ENCODE assay signal across 1 cellular context in the genomic region with DNA sequence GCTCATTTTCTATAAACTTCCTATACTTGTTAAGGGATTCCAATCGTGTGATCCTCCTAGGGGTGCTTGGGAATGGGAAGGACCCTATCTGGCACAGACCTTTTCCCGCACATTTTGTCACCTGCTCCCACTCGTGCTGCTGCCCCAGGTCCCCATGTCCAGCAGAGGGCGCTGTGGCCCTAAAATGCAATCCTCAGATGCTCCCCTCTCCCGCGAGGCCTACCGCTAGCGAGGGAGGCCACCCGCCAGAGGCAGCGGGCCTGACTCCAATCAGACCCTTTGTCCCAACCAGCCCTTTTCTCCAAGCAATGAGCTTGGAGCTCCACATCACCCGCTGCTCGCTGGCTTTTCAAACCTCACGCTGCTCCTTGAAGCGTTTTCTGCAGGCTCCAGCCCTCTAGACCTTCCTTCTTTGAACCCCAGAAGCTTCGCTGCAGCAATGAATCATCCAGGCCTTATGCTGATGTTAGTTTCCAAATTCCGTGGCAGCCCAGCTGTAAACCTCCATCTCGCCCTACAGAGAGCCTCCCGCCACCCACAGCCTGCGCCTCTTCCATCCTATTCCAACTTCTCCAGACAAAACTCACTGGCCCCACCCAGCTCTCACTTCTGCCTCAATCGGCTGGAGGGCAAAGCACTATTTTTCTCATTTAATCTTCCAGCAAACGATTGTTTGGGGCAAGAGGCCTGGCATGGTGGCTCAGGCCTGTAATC.
TF ChIP-seq lines count a peak whose summit lies in the region.

No MANE protein-coding gene starts in this region.

TF ChIP-seq in HEK293, 187 proteins besides CTCF, POLR2A, EP300 and RAD21 (continued from another document and continues in another):
- TF ChIP-seq, protein P1, sequence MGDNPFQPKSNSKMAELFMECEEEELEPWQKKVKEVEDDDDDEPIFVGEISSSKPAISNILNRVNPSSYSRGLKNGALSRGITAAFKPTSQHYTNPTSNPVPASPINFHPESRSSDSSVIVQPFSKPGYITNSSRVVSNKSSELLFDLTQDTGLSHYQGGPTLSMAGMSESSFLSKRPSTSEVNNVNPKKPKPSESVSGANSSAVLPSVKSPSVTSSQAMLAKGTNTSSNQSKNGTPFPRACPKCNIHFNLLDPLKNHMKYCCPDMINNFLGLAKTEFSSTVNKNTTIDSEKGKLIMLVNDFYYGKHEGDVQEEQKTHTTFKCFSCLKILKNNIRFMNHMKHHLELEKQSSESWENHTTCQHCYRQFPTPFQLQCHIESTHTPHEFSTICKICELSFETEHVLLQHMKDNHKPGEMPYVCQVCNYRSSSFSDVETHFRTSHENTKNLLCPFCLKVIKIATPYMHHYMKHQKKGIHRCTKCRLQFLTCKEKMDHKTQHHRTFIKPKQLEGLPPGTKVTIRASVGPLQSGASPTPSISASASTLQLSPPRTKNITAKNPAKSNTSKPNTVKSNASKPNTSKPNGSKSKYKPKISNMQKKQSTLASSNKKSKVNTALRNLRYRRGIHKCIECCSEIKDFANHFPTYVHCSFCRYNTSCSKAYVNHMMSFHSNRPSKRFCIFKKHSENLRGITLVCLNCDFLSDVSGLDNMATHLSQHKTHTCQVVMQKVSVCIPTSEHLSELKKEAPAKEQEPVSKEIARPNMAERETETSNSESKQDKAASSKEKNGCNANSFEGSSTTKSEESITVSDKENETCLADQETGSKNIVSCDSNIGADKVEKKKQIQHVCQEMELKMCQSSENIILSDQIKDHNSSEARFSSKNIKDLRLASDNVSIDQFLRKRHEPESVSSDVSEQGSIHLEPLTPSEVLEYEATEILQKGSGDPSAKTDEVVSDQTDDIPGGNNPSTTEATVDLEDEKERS (tag by site-specific recombination; IDR thresholded peaks at IDR 0.05): no peak
- no peak for TF ChIP-seq SALL2 (tag by site-specific recombination; IDR thresholded peaks at IDR 0.05; ENCODE audit: borderline replicate concordance)
- TF ChIP-seq ZFP41 (tag by site-specific recombination; IDR thresholded peaks at IDR 0.05; ENCODE audit: borderline replicate concordance): no peak
- no peak for TF ChIP-seq ZNF521 (tag by site-specific recombination; IDR thresholded peaks at IDR 0.05)
- peak; percentile 45 for TF ChIP-seq ZIC2 (tag by site-specific recombination; IDR thresholded peaks at IDR 0.05)
- peak; percentile 47 for TF ChIP-seq ZFHX2 (tag by site-specific recombination; conservative IDR thresholded peaks at IDR 0.05)
- no peak for TF ChIP-seq KLF1 (tag by site-specific recombination; IDR thresholded peaks at IDR 0.05)
- TF ChIP-seq BCL11A (tag by site-specific recombination; IDR thresholded peaks at IDR 0.05; ENCODE audit: low read depth): no peak
- no peak for TF ChIP-seq ZNF701 (tag by site-specific recombination; IDR thresholded peaks at IDR 0.05)
- TF ChIP-seq ZSCAN16 (tag by site-specific recombination; IDR thresholded peaks at IDR 0.05): no peak
- TF ChIP-seq ZNF664 (tag by site-specific recombination; IDR thresholded peaks at IDR 0.05): no peak
- TF ChIP-seq ZNF830 (tag by site-specific recombination; IDR thresholded peaks at IDR 0.05; ENCODE audit: low read depth): no peak
- TF ChIP-seq, protein P2, sequence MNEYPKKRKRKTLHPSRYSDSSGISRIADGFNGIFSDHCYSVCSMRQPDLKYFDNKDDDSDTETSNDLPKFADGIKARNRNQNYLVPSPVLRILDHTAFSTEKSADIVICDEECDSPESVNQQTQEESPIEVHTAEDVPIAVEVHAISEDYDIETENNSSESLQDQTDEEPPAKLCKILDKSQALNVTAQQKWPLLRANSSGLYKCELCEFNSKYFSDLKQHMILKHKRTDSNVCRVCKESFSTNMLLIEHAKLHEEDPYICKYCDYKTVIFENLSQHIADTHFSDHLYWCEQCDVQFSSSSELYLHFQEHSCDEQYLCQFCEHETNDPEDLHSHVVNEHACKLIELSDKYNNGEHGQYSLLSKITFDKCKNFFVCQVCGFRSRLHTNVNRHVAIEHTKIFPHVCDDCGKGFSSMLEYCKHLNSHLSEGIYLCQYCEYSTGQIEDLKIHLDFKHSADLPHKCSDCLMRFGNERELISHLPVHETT (tag by site-specific recombination; IDR thresholded peaks at IDR 0.05): peak; percentile 13; the same call in 1 of the 2 replicates
- TF ChIP-seq ZNF544 (tag by site-specific recombination; IDR thresholded peaks at IDR 0.05): no peak
- TF ChIP-seq ZNF776 (tag by site-specific recombination; IDR thresholded peaks at IDR 0.05; ENCODE audit: borderline replicate concordance): no peak
- TF ChIP-seq, protein P3, sequence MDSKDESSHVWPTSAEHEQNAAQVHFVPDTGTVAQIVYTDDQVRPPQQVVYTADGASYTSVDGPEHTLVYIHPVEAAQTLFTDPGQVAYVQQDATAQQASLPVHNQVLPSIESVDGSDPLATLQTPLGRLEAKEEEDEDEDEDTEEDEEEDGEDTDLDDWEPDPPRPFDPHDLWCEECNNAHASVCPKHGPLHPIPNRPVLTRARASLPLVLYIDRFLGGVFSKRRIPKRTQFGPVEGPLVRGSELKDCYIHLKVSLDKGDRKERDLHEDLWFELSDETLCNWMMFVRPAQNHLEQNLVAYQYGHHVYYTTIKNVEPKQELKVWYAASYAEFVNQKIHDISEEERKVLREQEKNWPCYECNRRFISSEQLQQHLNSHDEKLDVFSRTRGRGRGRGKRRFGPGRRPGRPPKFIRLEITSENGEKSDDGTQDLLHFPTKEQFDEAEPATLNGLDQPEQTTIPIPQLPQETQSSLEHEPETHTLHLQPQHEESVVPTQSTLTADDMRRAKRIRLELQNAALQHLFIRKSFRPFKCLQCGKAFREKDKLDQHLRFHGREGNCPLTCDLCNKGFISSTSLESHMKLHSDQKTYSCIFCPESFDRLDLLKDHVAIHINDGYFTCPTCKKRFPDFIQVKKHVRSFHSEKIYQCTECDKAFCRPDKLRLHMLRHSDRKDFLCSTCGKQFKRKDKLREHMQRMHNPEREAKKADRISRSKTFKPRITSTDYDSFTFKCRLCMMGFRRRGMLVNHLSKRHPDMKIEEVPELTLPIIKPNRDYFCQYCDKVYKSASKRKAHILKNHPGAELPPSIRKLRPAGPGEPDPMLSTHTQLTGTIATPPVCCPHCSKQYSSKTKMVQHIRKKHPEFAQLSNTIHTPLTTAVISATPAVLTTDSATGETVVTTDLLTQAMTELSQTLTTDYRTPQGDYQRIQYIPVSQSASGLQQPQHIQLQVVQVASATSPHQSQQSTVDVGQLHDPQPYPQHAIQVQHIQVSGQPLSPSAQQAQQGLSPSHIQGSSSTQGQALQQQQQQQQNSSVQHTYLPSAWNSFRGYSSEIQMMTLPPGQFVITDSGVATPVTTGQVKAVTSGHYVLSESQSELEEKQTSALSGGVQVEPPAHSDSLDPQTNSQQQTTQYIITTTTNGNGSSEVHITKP (tag by site-specific recombination; IDR thresholded peaks at IDR 0.05): peak; percentile 41; the same call in 1 of the 2 replicates
- TF ChIP-seq, protein P4, sequence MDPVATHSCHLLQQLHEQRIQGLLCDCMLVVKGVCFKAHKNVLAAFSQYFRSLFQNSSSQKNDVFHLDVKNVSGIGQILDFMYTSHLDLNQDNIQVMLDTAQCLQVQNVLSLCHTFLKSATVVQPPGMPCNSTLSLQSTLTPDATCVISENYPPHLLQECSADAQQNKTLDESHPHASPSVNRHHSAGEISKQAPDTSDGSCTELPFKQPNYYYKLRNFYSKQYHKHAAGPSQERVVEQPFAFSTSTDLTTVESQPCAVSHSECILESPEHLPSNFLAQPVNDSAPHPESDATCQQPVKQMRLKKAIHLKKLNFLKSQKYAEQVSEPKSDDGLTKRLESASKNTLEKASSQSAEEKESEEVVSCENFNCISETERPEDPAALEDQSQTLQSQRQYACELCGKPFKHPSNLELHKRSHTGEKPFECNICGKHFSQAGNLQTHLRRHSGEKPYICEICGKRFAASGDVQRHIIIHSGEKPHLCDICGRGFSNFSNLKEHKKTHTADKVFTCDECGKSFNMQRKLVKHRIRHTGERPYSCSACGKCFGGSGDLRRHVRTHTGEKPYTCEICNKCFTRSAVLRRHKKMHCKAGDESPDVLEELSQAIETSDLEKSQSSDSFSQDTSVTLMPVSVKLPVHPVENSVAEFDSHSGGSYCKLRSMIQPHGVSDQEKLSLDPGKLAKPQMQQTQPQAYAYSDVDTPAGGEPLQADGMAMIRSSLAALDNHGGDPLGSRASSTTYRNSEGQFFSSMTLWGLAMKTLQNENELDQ (tag by site-specific recombination; IDR thresholded peaks at IDR 0.05; ENCODE audit: low read depth): no peak
- no peak for TF ChIP-seq ZNF510 (tag by site-specific recombination; IDR thresholded peaks at IDR 0.05; ENCODE audit: insufficient replicate concordance)
- no peak for TF ChIP-seq ZNF423 (tag by site-specific recombination; IDR thresholded peaks at IDR 0.05)
- TF ChIP-seq, protein P5, sequence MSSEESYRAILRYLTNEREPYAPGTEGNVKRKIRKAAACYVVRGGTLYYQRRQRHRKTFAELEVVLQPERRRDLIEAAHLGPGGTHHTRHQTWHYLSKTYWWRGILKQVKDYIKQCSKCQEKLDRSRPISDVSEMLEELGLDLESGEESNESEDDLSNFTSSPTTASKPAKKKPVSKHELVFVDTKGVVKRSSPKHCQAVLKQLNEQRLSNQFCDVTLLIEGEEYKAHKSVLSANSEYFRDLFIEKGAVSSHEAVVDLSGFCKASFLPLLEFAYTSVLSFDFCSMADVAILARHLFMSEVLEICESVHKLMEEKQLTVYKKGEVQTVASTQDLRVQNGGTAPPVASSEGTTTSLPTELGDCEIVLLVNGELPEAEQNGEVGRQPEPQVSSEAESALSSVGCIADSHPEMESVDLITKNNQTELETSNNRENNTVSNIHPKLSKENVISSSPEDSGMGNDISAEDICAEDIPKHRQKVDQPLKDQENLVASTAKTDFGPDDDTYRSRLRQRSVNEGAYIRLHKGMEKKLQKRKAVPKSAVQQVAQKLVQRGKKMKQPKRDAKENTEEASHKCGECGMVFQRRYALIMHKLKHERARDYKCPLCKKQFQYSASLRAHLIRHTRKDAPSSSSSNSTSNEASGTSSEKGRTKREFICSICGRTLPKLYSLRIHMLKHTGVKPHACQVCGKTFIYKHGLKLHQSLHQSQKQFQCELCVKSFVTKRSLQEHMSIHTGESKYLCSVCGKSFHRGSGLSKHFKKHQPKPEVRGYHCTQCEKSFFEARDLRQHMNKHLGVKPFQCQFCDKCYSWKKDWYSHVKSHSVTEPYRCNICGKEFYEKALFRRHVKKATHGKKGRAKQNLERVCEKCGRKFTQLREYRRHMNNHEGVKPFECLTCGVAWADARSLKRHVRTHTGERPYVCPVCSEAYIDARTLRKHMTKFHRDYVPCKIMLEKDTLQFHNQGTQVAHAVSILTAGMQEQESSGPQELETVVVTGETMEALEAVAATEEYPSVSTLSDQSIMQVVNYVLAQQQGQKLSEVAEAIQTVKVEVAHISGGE (tag by site-specific recombination; conservative IDR thresholded peaks at IDR 0.05; ENCODE audit: low read depth): no peak
- TF ChIP-seq YY1 (tag by site-specific recombination; IDR thresholded peaks at IDR 0.05): no peak
- TF ChIP-seq ZNF785 (tag by site-specific recombination; IDR thresholded peaks at IDR 0.05): no peak
- TF ChIP-seq ZNF335 (tag by site-specific recombination; conservative IDR thresholded peaks at IDR 0.05): peak; percentile 11; the same call in 1 of the 2 replicates
- TF ChIP-seq ZNF10 (tag by site-specific recombination; IDR thresholded peaks at IDR 0.05): no peak
- TF ChIP-seq ZNF214 (tag by site-specific recombination; IDR thresholded peaks at IDR 0.05; ENCODE audit: borderline replicate concordance): no peak
- TF ChIP-seq, protein P6, sequence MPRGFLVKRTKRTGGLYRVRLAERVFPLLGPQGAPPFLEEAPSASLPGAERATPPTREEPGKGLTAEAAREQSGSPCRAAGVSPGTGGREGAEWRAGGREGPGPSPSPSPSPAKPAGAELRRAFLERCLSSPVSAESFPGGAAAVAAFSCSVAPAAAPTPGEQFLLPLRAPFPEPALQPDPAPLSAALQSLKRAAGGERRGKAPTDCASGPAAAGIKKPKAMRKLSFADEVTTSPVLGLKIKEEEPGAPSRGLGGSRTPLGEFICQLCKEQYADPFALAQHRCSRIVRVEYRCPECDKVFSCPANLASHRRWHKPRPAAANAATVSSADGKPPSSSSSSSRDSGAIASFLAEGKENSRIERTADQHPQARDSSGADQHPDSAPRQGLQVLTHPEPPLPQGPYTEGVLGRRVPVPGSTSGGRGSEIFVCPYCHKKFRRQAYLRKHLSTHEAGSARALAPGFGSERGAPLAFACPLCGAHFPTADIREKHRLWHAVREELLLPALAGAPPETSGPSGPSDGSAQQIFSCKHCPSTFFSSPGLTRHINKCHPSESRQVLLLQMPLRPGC (tag by site-specific recombination; IDR thresholded peaks at IDR 0.05): no peak
- TF ChIP-seq, protein P7, sequence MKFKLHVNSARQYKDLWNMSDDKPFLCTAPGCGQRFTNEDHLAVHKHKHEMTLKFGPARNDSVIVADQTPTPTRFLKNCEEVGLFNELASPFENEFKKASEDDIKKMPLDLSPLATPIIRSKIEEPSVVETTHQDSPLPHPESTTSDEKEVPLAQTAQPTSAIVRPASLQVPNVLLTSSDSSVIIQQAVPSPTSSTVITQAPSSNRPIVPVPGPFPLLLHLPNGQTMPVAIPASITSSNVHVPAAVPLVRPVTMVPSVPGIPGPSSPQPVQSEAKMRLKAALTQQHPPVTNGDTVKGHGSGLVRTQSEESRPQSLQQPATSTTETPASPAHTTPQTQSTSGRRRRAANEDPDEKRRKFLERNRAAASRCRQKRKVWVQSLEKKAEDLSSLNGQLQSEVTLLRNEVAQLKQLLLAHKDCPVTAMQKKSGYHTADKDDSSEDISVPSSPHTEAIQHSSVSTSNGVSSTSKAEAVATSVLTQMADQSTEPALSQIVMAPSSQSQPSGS (tag by site-specific recombination; IDR thresholded peaks at IDR 0.05; ENCODE audit: low read depth): no peak
- TF ChIP-seq ZNF501 (tag by site-specific recombination; IDR thresholded peaks at IDR 0.05): 0 out of 2 replicates have a peak, but pooled peaks have one; percentile 51
- TF ChIP-seq, protein P8, sequence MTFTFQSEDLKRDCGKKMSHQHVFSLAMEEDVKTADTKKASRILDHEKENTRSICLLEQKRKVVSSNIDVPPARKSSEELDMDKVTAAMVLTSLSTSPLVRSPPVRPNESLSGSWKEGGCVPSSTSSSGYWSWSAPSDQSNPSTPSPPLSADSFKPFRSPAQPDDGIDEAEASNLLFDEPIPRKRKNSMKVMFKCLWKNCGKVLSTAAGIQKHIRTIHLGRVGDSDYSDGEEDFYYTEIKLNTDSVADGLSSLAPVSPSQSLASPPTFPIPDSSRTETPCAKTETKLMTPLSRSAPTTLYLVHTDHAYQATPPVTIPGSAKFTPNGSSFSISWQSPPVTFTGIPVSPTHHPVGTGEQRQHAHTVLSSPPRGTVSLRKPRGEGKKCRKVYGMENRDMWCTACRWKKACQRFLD (tag by site-specific recombination; IDR thresholded peaks at IDR 0.05): no peak
- TF ChIP-seq ZBTB20 (tag by site-specific recombination; IDR thresholded peaks at IDR 0.05): no peak
- no peak for TF ChIP-seq ZNF560 (tag by site-specific recombination; IDR thresholded peaks at IDR 0.05; ENCODE audit: borderline replicate concordance)
- TF ChIP-seq ZNF777 (tag by site-specific recombination; IDR thresholded peaks at IDR 0.05; ENCODE audit: borderline replicate concordance): no peak
- no peak for TF ChIP-seq ZNF558 (tag by site-specific recombination; IDR thresholded peaks at IDR 0.05)
- TF ChIP-seq ZNF175 (tag by site-specific recombination; IDR thresholded peaks at IDR 0.05): no peak
- TF ChIP-seq ZNF157 (tag by site-specific recombination; IDR thresholded peaks at IDR 0.05): no peak
- TF ChIP-seq YY2 (tag by site-specific recombination; IDR thresholded peaks at IDR 0.05): 0 out of 2 replicates have a peak, but pooled peaks have one; percentile 7
- no peak for TF ChIP-seq WT1 (tag by site-specific recombination; IDR thresholded peaks at IDR 0.05)
